ENCODE assay signal across 9 cellular contexts in genomic region chr5:74538206-74538661, GRCh38.
DNase-seq lines count a peak whose midpoint lies in the region; ATAC-seq and TF ChIP-seq lines count a peak whose summit lies in the region.
"Had no signal": no experiment of that assay in that cellular context is flagged by ENCODE, and none has a peak within 500 bp of the region (broad histone marks: within the 10 kb centered on the region; RNA-seq: fewer than 3 reads in every experiment).

No MANE protein-coding gene starts in this region.

- H3K9me2 ChIP-seq in hepatocyte (replicated peaks; ENCODE audit: insufficient read depth), result no peaks in the 10 kb centered on the region

- no peak overlapping the region for H3K4me2 ChIP-seq in hepatocyte

- H3K27ac ChIP-seq in HEK293 (ENCODE audit: extremely low read depth, low read depth, low read length) (no peak overlapping the region), hepatocyte (peak overlapping the region; percentile 19), WERI-Rb-1 (no peak overlapping the region)

- ATAC-seq in HG02938 (IDR thresholded peaks at IDR 0.05; ENCODE audit: unreplicated experiment), result no peak

- no peaks in the 10 kb centered on the region for H4K20me1 ChIP-seq in hepatocyte (ENCODE audit: insufficient read depth, poor library complexity, severe bottlenecking)

- CTCF ChIA-PET in HEK293 (lab: Yijun Ruan, JAX), result interaction anchor here (0.6 kb wide), 1 partner anchor 46 kb away, joined by 3 read pairs; no protein-coding TSS in a partner anchor

- H3K36me3 ChIP-seq in HEK293 (ENCODE audit: control insufficient read depth in 2 of 2, insufficient read depth in 1 of 2, low read length in 2 of 2), result no peaks in the 10 kb centered on the region
- H3K36me3 ChIP-seq in hepatocyte (replicated peaks; ENCODE audit: insufficient read depth, low read depth), result no peaks in the 10 kb centered on the region
- no peaks in the 10 kb centered on the region for H3K36me3 ChIP-seq in WERI-Rb-1

- H3K4me3 ChIP-seq in HEK293 (ENCODE audit: low read depth, low read length) (no peak overlapping the region), astrocyte of the spinal cord (ENCODE audit: low read depth, low read length) (no peak overlapping the region), hepatocyte (no peak overlapping the region), WERI-Rb-1 (ENCODE audit: low read depth, low read length) (no peak overlapping the region)
- H3K4me3 ChIP-seq: skin epidermis had no signal

- 51% methylated on average over 3 of the region's 3 CpGs for WGBS in hepatocyte (ENCODE audit: low lambda C conversion rate, missing lambda C conversion rate)

- peak; percentile 79 for DNase-seq in astrocyte of the spinal cord (ENCODE audit: low read depth, low spot score)
- peak; percentile 55 for DNase-seq in hepatocyte (ENCODE audit: low spot score)
- peak; percentile 53 for DNase-seq in smooth muscle cell of the brain vasculature (ENCODE audit: low read depth, low spot score)
- no peak for DNase-seq in GM20000 (ENCODE audit: low spot score)
- no peak for DNase-seq in HK-2 (ENCODE audit: unreplicated experiment)
- DNase-seq in WERI-Rb-1, result no peak

- POLR2A ChIA-PET in HEK293 (lab: Yijun Ruan, JAX), result no interaction called here

- H2AFZ ChIP-seq in hepatocyte, result no peak overlapping the region

- no peaks in the 10 kb centered on the region for H3K79me2 ChIP-seq in hepatocyte

- peaks cover 19% of the 10 kb centered on the region for H3K4me1 ChIP-seq in HEK293 (ENCODE audit: control insufficient read depth, insufficient read depth, low read length)
- peaks cover 19% of the 10 kb centered on the region for H3K4me1 ChIP-seq in hepatocyte (ENCODE audit: insufficient read depth)

- no peaks in the 10 kb centered on the region for H3K27me3 ChIP-seq in hepatocyte
- no peaks in the 10 kb centered on the region for H3K27me3 ChIP-seq in WERI-Rb-1 (ENCODE audit: insufficient read depth, low read depth, severe bottlenecking)

- TF ChIP-seq CTCF in HEK293 (tag by site-specific recombination; IDR thresholded peaks at IDR 0.05) (no peak), astrocyte of the spinal cord (IDR thresholded peaks at IDR 0.05; ENCODE audit: low read depth, low read length) (no peak), hepatocyte (IDR thresholded peaks at IDR 0.05; ENCODE audit: poor library complexity) (no peak), GM20000 (IDR thresholded peaks at IDR 0.05; ENCODE audit: extremely low read depth, missing control alignments) (no peak), WERI-Rb-1 (IDR thresholded peaks at IDR 0.05; ENCODE audit: low read depth, low read length) (no peak)

- in situ Hi-C loops in astrocyte of the spinal cord (cut with HindIII; ENCODE audit: low sequenced_read_pairs), result no loop called here

- H3K9me3 ChIP-seq in HEK293 (ENCODE audit: control insufficient read depth, insufficient read depth, low read depth, low read length), result no peaks in the 10 kb centered on the region
- H3K9me3 ChIP-seq in hepatocyte (ENCODE audit: low read depth), result peaks cover 11% of the 10 kb centered on the region
- no peaks in the 10 kb centered on the region for H3K9me3 ChIP-seq in WERI-Rb-1 (ENCODE audit: severe bottlenecking)

TF ChIP-seq in HEK293, 187 proteins besides CTCF, POLR2A, EP300 and RAD21:
- TF ChIP-seq ZFP69B (tag by site-specific recombination; IDR thresholded peaks at IDR 0.05) (0 out of 2 replicates have a peak, but pooled peaks have one; percentile 19), ZBTB17 (tag by site-specific recombination; IDR thresholded peaks at IDR 0.05) (0 out of 2 replicates have a peak, but pooled peaks have one; percentile 22), MZF1 (tag by site-specific recombination; IDR thresholded peaks at IDR 0.05; ENCODE audit: borderline replicate concordance) (no peak), ZNF660 (tag by site-specific recombination; IDR thresholded peaks at IDR 0.05) (peak; percentile 67; the same call in 1 of the 2 replicates), ZNF558 (tag by site-specific recombination; IDR thresholded peaks at IDR 0.05) (0 out of 2 replicates have a peak, but pooled peaks have one; percentile 16), TCF7L2 (IDR thresholded peaks at IDR 0.05; ENCODE audit: borderline replicate concordance, low read depth, low read length) (no peak), ZNF626 (tag by site-specific recombination; IDR thresholded peaks at IDR 0.05) (no peak)

Comparison
In these comparisons a context has a peak if more than half of its experiments do, and no peak if none do; other contexts are left out.
1. DNase-seq: peak in astrocyte of the spinal cord (single experiment), hepatocyte (single experiment) and smooth muscle cell of the brain vasculature (single experiment); none in GM20000 (single experiment), HK-2 (single experiment) and WERI-Rb-1 (single experiment).